In genomic region chrX:9337056-9337455, GRCh38 we compare ENCODE assay signal across 13 cellular contexts.
DNase-seq lines count a peak whose midpoint lies in the region; ATAC-seq and TF ChIP-seq lines count a peak whose summit lies in the region.
"Had no signal": no experiment of that assay in that cellular context is flagged by ENCODE, and none has a peak within 500 bp of the region (broad histone marks: within the 10 kb centered on the region; RNA-seq: fewer than 3 reads in every experiment).

No MANE protein-coding gene starts in this region.

- no peaks in the 10 kb centered on the region for H3K27me3 ChIP-seq in fibroblast of lung (ENCODE audit: control insufficient read depth, insufficient read depth, low read length)
- H3K27me3 ChIP-seq in neuronal stem cell (ENCODE audit: control insufficient read depth in 3 of 3, insufficient read depth in 3 of 3, low read depth in 1 of 3, low read length in 3 of 3): no peaks in the 10 kb centered on the region

- H3K4me3 ChIP-seq in fibroblast of lung (replicated peaks in 1 of 4; ENCODE audit: control extremely low read depth in 1 of 4, insufficient read depth in 1 of 4, low read depth in 3 of 4, low read length in 4 of 4) (no peak overlapping the region), neuronal stem cell (ENCODE audit: low read length in 2 of 2) (no peak overlapping the region)

- H3K4me2 ChIP-seq in fibroblast of lung (ENCODE audit: extremely low read depth, insufficient read depth, low read length) (no peak overlapping the region), neuronal stem cell (ENCODE audit: insufficient read depth, low read length, poor library complexity, severe bottlenecking) (no peak overlapping the region)

- no peaks in the 10 kb centered on the region for H3K9me3 ChIP-seq in fibroblast of lung (ENCODE audit: control insufficient read depth, insufficient read depth, low read depth, low read length)
- H3K9me3 ChIP-seq in neuronal stem cell (replicated peaks in 1 of 2; ENCODE audit: control insufficient read depth in 2 of 2, insufficient read depth in 1 of 2, low read depth in 1 of 2, low read length in 2 of 2): peaks cover 0 to 2% of the 10 kb centered on the region in 2 donors
- H3K9me3 ChIP-seq: Caco-2 had no signal

- H3K4me3 Mint-ChIP-seq in immature natural killer cell: no peak overlapping the region
- H3K4me3 Mint-ChIP-seq: nephron progenitor cell had no signal

- no peak overlapping the region for H3K23ac ChIP-seq in neuronal stem cell (ENCODE audit: low read depth, low read length, poor library complexity)

- no peaks in the 10 kb centered on the region for H3K36me3 Mint-ChIP-seq in immature natural killer cell
- H3K36me3 Mint-ChIP-seq: activated naive CD4-positive, alpha-beta T cell treated with anti-CD3 and anti-CD28 coated beads, Interleukin-2, amount 50 U/mL, for 72 hours had no signal

- no peak overlapping the region for H2BK15ac ChIP-seq in neuronal stem cell (ENCODE audit: low read length)

- no peak for TF ChIP-seq CTCF in fibroblast of lung (conservative IDR thresholded peaks at IDR 0.05 in 1 of 2, IDR thresholded peaks at IDR 0.05 in 1 of 2; ENCODE audit: low read depth in 1 of 2, low read length in 2 of 2)

- H3K18ac ChIP-seq in neuronal stem cell (ENCODE audit: low read length): no peak overlapping the region

- H2BK5ac ChIP-seq in neuronal stem cell (ENCODE audit: low read length): no peak overlapping the region

- H4K20me1 ChIP-seq in fibroblast of lung (ENCODE audit: control insufficient read depth, extremely low read depth, insufficient read depth, low read length): no peaks in the 10 kb centered on the region

- no peak overlapping the region for H3K27ac ChIP-seq in fibroblast of lung (ENCODE audit: insufficient read depth, low read length)
- H3K27ac ChIP-seq in neuronal stem cell (replicated peaks; ENCODE audit: low read length): no peak overlapping the region

- no peak overlapping the region for H3K4ac ChIP-seq in neuronal stem cell (ENCODE audit: low read length)

- ATAC-seq in GM21367 (IDR thresholded peaks at IDR 0.05; ENCODE audit: unreplicated experiment): no peak
- ATAC-seq: activated naive CD4-positive, alpha-beta T cell treated with anti-CD3 and anti-CD28 coated beads, Interleukin-2, amount 50 U/mL, for 72 hours had no signal

- H3K9me3 Mint-ChIP-seq in immature natural killer cell: no peaks in the 10 kb centered on the region
- H3K9me3 Mint-ChIP-seq: activated naive CD4-positive, alpha-beta T cell treated with anti-CD3 and anti-CD28 coated beads, Interleukin-2, amount 50 U/mL, for 72 hours had no signal

- DNase-seq in DMS 273 (lab: John Stamatoyannopoulos, UW; ENCODE audit: unreplicated experiment): peak; percentile 79
- peak; percentile 65 for DNase-seq in NCI-H2171 treated with DMSO at 0.1 percent for 48 hours (lab: John Stamatoyannopoulos, UW)
- DNase-seq in fibroblast of lung (ENCODE audit: low read depth in 2 of 2): peak; percentile 62 to 87
- DNase-seq in neuronal stem cell (ENCODE audit: low spot score): no peak
- DNase-seq in immature natural killer cell: no peak
- no peak for DNase-seq in iPS-NIHi7 (ENCODE audit: extremely low spot score)
- DNase-seq: Caco-2; effector memory CD4-positive, alpha-beta T cell; NCI-H2029; nephron progenitor cell; stimulated activated CD4-positive, alpha-beta T cell treated with anti-CD3 and anti-CD28 coated beads, Interleukin-15, amount 100 ng/mL, for 24 hours had no signal

- no peaks in the 10 kb centered on the region for H3K79me2 ChIP-seq in fibroblast of lung (ENCODE audit: control insufficient read depth, insufficient read depth, low read length)

- peaks cover 5 to 14% (median 9%) of the 10 kb centered on the region in 3 donors for H3K27me3 Mint-ChIP-seq in immature natural killer cell (ENCODE audit: low read depth in 3 of 3)

- H2BK12ac ChIP-seq in neuronal stem cell (ENCODE audit: low read length): no peak overlapping the region

- H3K36me3 ChIP-seq in fibroblast of lung (ENCODE audit: control insufficient read depth, insufficient read depth, low read length) (no peaks in the 10 kb centered on the region), neuronal stem cell (replicated peaks in 1 of 2; ENCODE audit: control insufficient read depth in 2 of 2, insufficient read depth in 2 of 2, low read length in 2 of 2) (no peaks in the 10 kb centered on the region)

- H3K27ac Mint-ChIP-seq in immature natural killer cell: no peak overlapping the region
- H3K27ac Mint-ChIP-seq: nephron progenitor cell had no signal

- H3K4me1 Mint-ChIP-seq in immature natural killer cell: peaks cover 39 to 42% of the 10 kb centered on the region in 2 donors

- H2AK5ac ChIP-seq in neuronal stem cell (ENCODE audit: low read depth, low read length): no peak overlapping the region

- no peak overlapping the region for H4K8ac ChIP-seq in neuronal stem cell (ENCODE audit: low read depth, low read length)

- H2BK120ac ChIP-seq in neuronal stem cell (ENCODE audit: low read depth, low read length): no peak overlapping the region

- no peaks in the 10 kb centered on the region for H3K79me1 ChIP-seq in neuronal stem cell (ENCODE audit: low read depth, low read length)

- H3K14ac ChIP-seq in neuronal stem cell (ENCODE audit: low read length): no peak overlapping the region

- peaks cover 9% of the 10 kb centered on the region for H3K4me1 ChIP-seq in fibroblast of lung (ENCODE audit: control insufficient read depth, extremely low read depth, insufficient read depth, low read length)
- H3K4me1 ChIP-seq in neuronal stem cell (ENCODE audit: control insufficient read depth in 2 of 2, insufficient read depth in 1 of 2, low read depth in 1 of 2, low read length in 2 of 2): peaks cover 0 to 1% of the 10 kb centered on the region in 2 donors
- H3K4me1 ChIP-seq: Caco-2 had no signal

- H4K91ac ChIP-seq in neuronal stem cell (ENCODE audit: low read depth, low read length, poor library complexity): no peak overlapping the region

- H3K9ac ChIP-seq in fibroblast of lung (ENCODE audit: insufficient read depth, low read length): no peak overlapping the region
- no peak overlapping the region for H3K9ac ChIP-seq in neuronal stem cell (ENCODE audit: low read depth, low read length, poor library complexity)

- H2AFZ ChIP-seq in fibroblast of lung (ENCODE audit: low read length) (no peak overlapping the region), neuronal stem cell (ENCODE audit: low read length) (peak overlapping the region; percentile 66)

- WGBS in neuronal stem cell (ENCODE audit: extremely low coverage in 2 of 2, insufficient read length in 2 of 2, insufficient replicate concordance in 1 of 2), 2 donors: no CpG with 5 or more reads among the region's 5 CpGs

Comparison
In these comparisons a context has a peak if more than half of its experiments do, and no peak if none do; other contexts are left out.
1. DNase-seq: peak in DMS 273 (single experiment), NCI-H2171 treated with DMSO at 0.1 percent for 48 hours (single experiment) and fibroblast of lung (2 of 2); none in neuronal stem cell (single experiment), immature natural killer cell (0 of 3) and iPS-NIHi7 (single experiment).